Comparison of ENCODE assay signal across 8 cellular contexts in genomic region chr9:137113385-137114159, GRCh38. TPM values are rescaled to one million over a fixed set of nuclear protein-coding genes. Genes with fewer than 3 reads are reported as not detected.
DNase-seq lines count a peak whose midpoint lies in the region; ATAC-seq and TF ChIP-seq lines count a peak whose summit lies in the region.

No MANE protein-coding gene starts in this region.

- H3K9me3 Mint-ChIP-seq in H9 (no peaks in the 10 kb centered on the region), mesothelial cell of epicardium (no peaks in the 10 kb centered on the region), progenitor cell of endocrine pancreas (ENCODE audit: low read depth) (no peaks in the 10 kb centered on the region)
- no peaks in the 10 kb centered on the region for H3K9me3 Mint-ChIP-seq in activated naive CD8-positive, alpha-beta T cell treated with anti-CD3 and anti-CD28 coated beads for 36 hours

- WGBS in H9 (ENCODE audit: extremely low coverage, insufficient read length, low lambda C conversion rate) = no CpG with 5 or more reads among the region's 66 CpGs

- no peaks in the 10 kb centered on the region for H4K20me1 ChIP-seq in H9 (ENCODE audit: control insufficient read depth, insufficient read depth, insufficient read length)

- H2BK20ac ChIP-seq in H9 (ENCODE audit: low read depth, low read length, poor library complexity, severe bottlenecking) = no peak overlapping the region

- TF ChIP-seq CTCF in AG10803 (conservative IDR thresholded peaks at IDR 0.05; ENCODE audit: low read length) (no peak), H9 (conservative IDR thresholded peaks at IDR 0.05) (peak; percentile 21; the same call in 1 of the 3 replicates), mesothelial cell of epicardium (IDR thresholded peaks at IDR 0.05; ENCODE audit: unreplicated experiment) (no peak), progenitor cell of endocrine pancreas (IDR thresholded peaks at IDR 0.05; ENCODE audit: unreplicated experiment) (no peak)

- H3K4me1 Mint-ChIP-seq in H9 = no peaks in the 10 kb centered on the region
- peaks cover 6% of the 10 kb centered on the region for H3K4me1 Mint-ChIP-seq in activated naive CD8-positive, alpha-beta T cell treated with anti-CD3 and anti-CD28 coated beads for 36 hours
- peaks cover 14% of the 10 kb centered on the region for H3K4me1 Mint-ChIP-seq in mesothelial cell of epicardium
- H3K4me1 Mint-ChIP-seq in progenitor cell of endocrine pancreas (ENCODE audit: low read depth) = peaks cover 9% of the 10 kb centered on the region

- no peaks in the 10 kb centered on the region for H3K4me1 ChIP-seq in H9 (ENCODE audit: insufficient read depth, low read length)

- no peak overlapping the region for H2BK120ac ChIP-seq in H9 (ENCODE audit: low read depth, low read length, poor library complexity, severe bottlenecking)

- H3K27me3 Mint-ChIP-seq in H9 (ENCODE audit: low read depth) (peaks cover 38% of the 10 kb centered on the region), mesothelial cell of epicardium (ENCODE audit: low read depth) (no peaks in the 10 kb centered on the region), progenitor cell of endocrine pancreas (peaks cover 29% of the 10 kb centered on the region)
- H3K27me3 Mint-ChIP-seq in activated naive CD8-positive, alpha-beta T cell treated with anti-CD3 and anti-CD28 coated beads for 36 hours = no peaks in the 10 kb centered on the region

- no peak overlapping the region for H4K8ac ChIP-seq in H9 (replicated peaks; ENCODE audit: insufficient read length, low read depth, low read length)

- no peak for ATAC-seq in GM21576 (IDR thresholded peaks at IDR 0.05; ENCODE audit: unreplicated experiment)

- H3K23ac ChIP-seq in H9 (ENCODE audit: insufficient read length, low read depth, low read length) = no peak overlapping the region

- H3K9me3 ChIP-seq in H9 (ENCODE audit: control insufficient read depth, low read depth, low read length) = no peaks in the 10 kb centered on the region

- no peak overlapping the region for H2BK15ac ChIP-seq in H9 (ENCODE audit: low read depth, low read length)

- H3K18ac ChIP-seq in H9 (ENCODE audit: insufficient read length, low read depth, low read length) = no peak overlapping the region

- H3K27ac ChIP-seq in H9 (ENCODE audit: insufficient read length, low read depth, low read length) = no peak overlapping the region

- no peak overlapping the region for H3K4ac ChIP-seq in H9 (ENCODE audit: low read depth, low read length)

- DNase-seq in AG10803 (ENCODE audit: low read depth) (peak; percentile 14), H9 (no peak), mesothelial cell of epicardium (ENCODE audit: low spot score in 2 of 2, unreplicated experiment in 2 of 2) (no peak), progenitor cell of endocrine pancreas (ENCODE audit: low spot score, unreplicated experiment) (no peak), AML-193 (lab: John Stamatoyannopoulos, UW) (no peak), DMS79 (lab: John Stamatoyannopoulos, UW) (no peak)
- peak; percentile 46 for DNase-seq in activated naive CD8-positive, alpha-beta T cell treated with anti-CD3 and anti-CD28 coated beads for 36 hours

- no peak overlapping the region for H3K9ac ChIP-seq in H9 (ENCODE audit: extremely low read depth, insufficient read length, low read length)

- H4K5ac ChIP-seq in H9 (ENCODE audit: insufficient read length, low read depth, low read length) = no peak overlapping the region

- H3K14ac ChIP-seq in H9 (ENCODE audit: insufficient read depth, low read length) = no peak overlapping the region

- H3K27me3 ChIP-seq in H9 (ENCODE audit: insufficient read depth, low read length) = peaks cover 4% of the 10 kb centered on the region; the same call in 1 of the 2 replicates

- H3T11ph ChIP-seq in H9 (ENCODE audit: low read length) = no peak overlapping the region

- H3K36me3 Mint-ChIP-seq in H9 (ENCODE audit: insufficient read depth in 1 of 3, low read depth in 3 of 3) = peaks cover 0 to 6% (median 0%) of the 10 kb centered on the region in 3 experiments; a peak in 2 of 7 replicates
- H3K36me3 Mint-ChIP-seq in activated naive CD8-positive, alpha-beta T cell treated with anti-CD3 and anti-CD28 coated beads for 36 hours = peaks cover 11% of the 10 kb centered on the region
- peaks cover 3% of the 10 kb centered on the region for H3K36me3 Mint-ChIP-seq in mesothelial cell of epicardium
- peaks cover 5% of the 10 kb centered on the region for H3K36me3 Mint-ChIP-seq in progenitor cell of endocrine pancreas (ENCODE audit: insufficient read depth)

- H2AK5ac ChIP-seq in H9 (ENCODE audit: insufficient read length, low read length) = no peak overlapping the region

- no peak overlapping the region for H4K91ac ChIP-seq in H9 (ENCODE audit: insufficient read length, low read depth, low read length)

- no peaks in the 10 kb centered on the region for H3K23me2 ChIP-seq in H9 (ENCODE audit: insufficient read length, low read depth, low read length, poor library complexity, severe bottlenecking)

- no peak overlapping the region for H2AFZ ChIP-seq in H9 (ENCODE audit: low read length)

- H3K4me3 ChIP-seq in AG10803 (ENCODE audit: low read length) = peak overlapping the region; percentile 45

- peak overlapping the region in 1 of 2 experiments; percentile 51; a peak in 3 of 5 replicates for H3K4me3 Mint-ChIP-seq in H9
- peak overlapping the region; percentile 83 for H3K4me3 Mint-ChIP-seq in activated naive CD8-positive, alpha-beta T cell treated with anti-CD3 and anti-CD28 coated beads for 36 hours
- H3K4me3 Mint-ChIP-seq in mesothelial cell of epicardium = peak overlapping the region; percentile 58
- H3K4me3 Mint-ChIP-seq in progenitor cell of endocrine pancreas (ENCODE audit: low read depth) = no peak overlapping the region

- H3K4me2 ChIP-seq in H9 (ENCODE audit: insufficient read depth, insufficient read length, low read length) = no peak overlapping the region

- no peaks in the 10 kb centered on the region for H3K79me2 ChIP-seq in H9 (ENCODE audit: insufficient read depth, low read length)

- no peak overlapping the region for H2BK5ac ChIP-seq in H9 (ENCODE audit: insufficient read length, low read length)

- no peak overlapping the region for H3K56ac ChIP-seq in H9 (ENCODE audit: insufficient read length, low read depth, low read length)

- H3K27ac Mint-ChIP-seq in H9 = no peak overlapping the region
- peak overlapping the region; percentile 84 for H3K27ac Mint-ChIP-seq in activated naive CD8-positive, alpha-beta T cell treated with anti-CD3 and anti-CD28 coated beads for 36 hours
- H3K27ac Mint-ChIP-seq in mesothelial cell of epicardium = no peak overlapping the region
- H3K27ac Mint-ChIP-seq in progenitor cell of endocrine pancreas = no peak overlapping the region

- H3K79me1 ChIP-seq in H9 (ENCODE audit: insufficient read depth, low read depth, low read length, poor library complexity, severe bottlenecking) = no peaks in the 10 kb centered on the region

- no peak overlapping the region for H2BK12ac ChIP-seq in H9 (ENCODE audit: insufficient read length, low read depth, low read length)

RNA-seq across cellular contexts. Expression of gene DPP7, which starts 1.0 kb away (rescaled TPM):
- total RNA-seq in H9 (2021) (27.3 and 29.4 TPM in 2 replicates), mesothelial cell of epicardium (149 to 159 TPM (median 157 TPM) in 3 replicates), progenitor cell of endocrine pancreas (39.2 and 48.5 TPM in 2 replicates)
- 100 to 1,000 TPM; 267 to 289 TPM for total RNA-seq in activated naive CD8-positive, alpha-beta T cell treated with anti-CD3 and anti-CD28 coated beads for 36 hours

RNA-seq across cellular contexts. Expression of gene GRIN1, which starts 25.4 kb away (rescaled TPM):
- total RNA-seq in H9 (2021) (2.0 and 2.9 TPM in 2 replicates), mesothelial cell of epicardium (0.58 to 0.99 TPM (median 0.64 TPM) in 3 replicates), progenitor cell of endocrine pancreas (0.07 and 0.77 TPM in 2 replicates)
- total RNA-seq in activated naive CD8-positive, alpha-beta T cell treated with anti-CD3 and anti-CD28 coated beads for 36 hours = not detected

RNA-seq across cellular contexts. Expression of gene MAN1B1, which starts 26.8 kb away (rescaled TPM):
- 32.7 and 34.9 TPM in 2 replicates for total RNA-seq in H9 (2021)
- 10 to 100 TPM; 24.7 to 25.1 TPM for total RNA-seq in activated naive CD8-positive, alpha-beta T cell treated with anti-CD3 and anti-CD28 coated beads for 36 hours
- 61.1 to 65.1 TPM (median 61.2 TPM) in 3 replicates for total RNA-seq in mesothelial cell of epicardium
- 56.1 and 57.7 TPM in 2 replicates for total RNA-seq in progenitor cell of endocrine pancreas

RNA-seq across cellular contexts. Expression of gene UAP1L1, which starts 36.3 kb away (rescaled TPM):
- total RNA-seq in H9 (2021) (5.6 and 6.6 TPM in 2 replicates), mesothelial cell of epicardium (4.6 to 5.7 TPM (median 5.5 TPM) in 3 replicates), progenitor cell of endocrine pancreas (0.57 and 1.5 TPM in 2 replicates)
- 10 to 100 TPM; 22.9 to 23.5 TPM for total RNA-seq in activated naive CD8-positive, alpha-beta T cell treated with anti-CD3 and anti-CD28 coated beads for 36 hours

RNA-seq across cellular contexts. Expression of gene SAPCD2, which starts 43.2 kb away (rescaled TPM):
- total RNA-seq in H9 (2021) (29.8 and 30.0 TPM in 2 replicates), mesothelial cell of epicardium (5.7 to 6.2 TPM (median 5.9 TPM) in 3 replicates), progenitor cell of endocrine pancreas (15.1 and 15.3 TPM in 2 replicates)
- 10 to 100 TPM; 15.2 to 15.4 TPM for total RNA-seq in activated naive CD8-positive, alpha-beta T cell treated with anti-CD3 and anti-CD28 coated beads for 36 hours

Comparison
In these comparisons a context has a peak if more than half of its experiments do, and no peak if none do; other contexts are left out.
1. DNase-seq: peak in AG10803 (single experiment) and activated naive CD8-positive, alpha-beta T cell treated with anti-CD3 and anti-CD28 coated beads for 36 hours (single experiment); none in H9 (single experiment), mesothelial cell of epicardium (0 of 2), progenitor cell of endocrine pancreas (single experiment), AML-193 (0 of 2) and DMS79 (single experiment).